In genomic region chr7:128932862-128933821, GRCh38 we compare ENCODE assay signal across 9 cellular contexts. TPM values are rescaled to one million over a fixed set of nuclear protein-coding genes. Genes with fewer than 3 reads are reported as not detected.
DNase-seq lines count a peak whose midpoint lies in the region; ATAC-seq and TF ChIP-seq lines count a peak whose summit lies in the region.
"Had no signal": no experiment of that assay in that cellular context is flagged by ENCODE, and none has a peak within 500 bp of the region (broad histone marks: within the 10 kb centered on the region; RNA-seq: fewer than 3 reads in every experiment).

No MANE protein-coding gene starts in this region.

- no peak for TF ChIP-seq RAD21 in SK-N-SH (IDR thresholded peaks at IDR 0.05; ENCODE audit: low read length)

- H3K4me1 ChIP-seq in Loucy (ENCODE audit: insufficient read depth, low read length, poor library complexity, severe bottlenecking) (peaks cover 39% of the 10 kb centered on the region), SK-N-SH (ENCODE audit: control insufficient read depth in 1 of 2, insufficient read depth in 2 of 2, low read depth in 1 of 2, low read length in 1 of 2) (peaks cover 0 to 5% of the 10 kb centered on the region in 2 experiments; a peak in 1 of 4 replicates), testis (peaks cover 2% of the 10 kb centered on the region)

- H4K20me1 ChIP-seq in Loucy (ENCODE audit: insufficient read depth, low read length, poor library complexity, severe bottlenecking) (no peaks in the 10 kb centered on the region), SK-N-SH (ENCODE audit: insufficient read depth) (no peaks in the 10 kb centered on the region)

- H2AFZ ChIP-seq in Loucy (ENCODE audit: low read length) (peak overlapping the region; percentile 51; the same call in 1 of the 2 replicates), SK-N-SH (ENCODE audit: low read depth) (no peak overlapping the region)

- H3K36me3 ChIP-seq in Loucy (ENCODE audit: insufficient read depth, low read length) (no peaks in the 10 kb centered on the region), SK-N-SH (replicated peaks in 1 of 2; ENCODE audit: control insufficient read depth in 1 of 2, insufficient read depth in 2 of 2, low read length in 1 of 2) (no peaks in the 10 kb centered on the region), testis (ENCODE audit: low read depth, missing control alignments) (no peaks in the 10 kb centered on the region)
- H3K36me3 ChIP-seq: tibial artery had no signal

- peaks cover 40% of the 10 kb centered on the region for H3K79me2 ChIP-seq in Loucy (ENCODE audit: insufficient read depth, low read length)
- H3K79me2 ChIP-seq in SK-N-SH (ENCODE audit: insufficient read depth): no peaks in the 10 kb centered on the region

- peak overlapping the region; percentile 79 for H3K9ac ChIP-seq in Loucy (ENCODE audit: low read depth, low read length, poor library complexity, severe bottlenecking)
- H3K9ac ChIP-seq in SK-N-SH: no peak overlapping the region

- H3K9me3 Mint-ChIP-seq in central memory CD8-positive, alpha-beta T cell: no peaks in the 10 kb centered on the region

- TF ChIP-seq CTCF in Loucy (conservative IDR thresholded peaks at IDR 0.05; ENCODE audit: low read length) (no peak), SK-N-SH (IDR thresholded peaks at IDR 0.05) (no peak), testis (IDR thresholded peaks at IDR 0.05) (no peak)

- POLR2A ChIA-PET in SK-N-SH (lab: Yijun Ruan, JAX): no interaction called here

- 74% methylated on average over 18 of the region's 18 CpGs for WGBS in SK-N-SH (ENCODE audit: low lambda C conversion rate)
- WGBS in testis, 2 donors: 57 to 69% methylated on average over 13 to 18 of the region's 18 CpGs

- H3K36me3 Mint-ChIP-seq in central memory CD8-positive, alpha-beta T cell (ENCODE audit: insufficient read depth): no peaks in the 10 kb centered on the region

- peak overlapping the region; percentile 52 for H3K4me3 Mint-ChIP-seq in central memory CD8-positive, alpha-beta T cell

- H3K27me3 ChIP-seq in Loucy (ENCODE audit: insufficient read depth, low read length, poor library complexity, severe bottlenecking) (peaks cover under 1% of the 10 kb centered on the region), SK-N-SH (ENCODE audit: insufficient read depth) (peaks cover 36% of the 10 kb centered on the region), testis (no peaks in the 10 kb centered on the region)

- H3K4me3 ChIP-seq in Loucy (ENCODE audit: low read length, poor library complexity, severe bottlenecking): peak overlapping the region; percentile 77
- H3K4me3 ChIP-seq in SK-N-SH (ENCODE audit: low read depth in 2 of 2, low read length in 1 of 2): no peak overlapping the region
- H3K4me3 ChIP-seq in testis: no peak overlapping the region
- H3K4me3 ChIP-seq: tibial artery had no signal

- peak; percentile 67 for ATAC-seq in central memory CD8-positive, alpha-beta T cell (replicated peaks; ENCODE audit: extremely low read depth, poor library complexity, severe bottlenecking)
- no peak for ATAC-seq in HG03175 (IDR thresholded peaks at IDR 0.05; ENCODE audit: unreplicated experiment)

- peaks cover 17% of the 10 kb centered on the region for H3K27me3 Mint-ChIP-seq in central memory CD8-positive, alpha-beta T cell

- no peak for TF ChIP-seq POLR2A in testis (IDR thresholded peaks at IDR 0.05)

- intact Hi-C loops in testis (cut with DNase I; ENCODE audit: low total_unique reads): no loop called here

- H3K9me2 ChIP-seq in Loucy (replicated peaks; ENCODE audit: low read depth, low read length): no peaks in the 10 kb centered on the region
- no peaks in the 10 kb centered on the region for H3K9me2 ChIP-seq in SK-N-SH

- DNase-seq in activated CD4-positive, alpha-beta T cell treated with anti-CD3 and anti-CD28 coated beads for 4 hours: peak; percentile 32 to 38
- DNase-seq in activated CD4-positive, alpha-beta T cell treated with anti-CD3 and anti-CD28 coated beads for 1 hour: no peak
- no peak for DNase-seq in central memory CD8-positive, alpha-beta T cell (ENCODE audit: low spot score in 2 of 2)
- peak; percentile 16 to 25 for DNase-seq in stimulated activated CD4-positive, alpha-beta T cell treated with anti-CD3 and anti-CD28 coated beads, Interleukin-1b, Interleukin-23, amount 100 ng/mL, for 4 hours (ENCODE audit: low read depth in 2 of 2)
- DNase-seq in SK-N-SH (no peak), testis (no peak)

- H3K4me2 ChIP-seq in Loucy (ENCODE audit: low read depth, low read length, poor library complexity, severe bottlenecking) (peak overlapping the region; percentile 83), SK-N-SH (no peak overlapping the region)

- H3K27ac Mint-ChIP-seq in central memory CD8-positive, alpha-beta T cell (ENCODE audit: low read depth): peak overlapping the region; percentile 49

- H3F3A ChIP-seq in Loucy (ENCODE audit: low read depth) (no peaks in the 10 kb centered on the region), SK-N-SH (replicated peaks; ENCODE audit: insufficient read depth) (peaks cover 3% of the 10 kb centered on the region)

- H3K9me3 ChIP-seq in Loucy (ENCODE audit: insufficient read depth, low read depth, low read length) (no peaks in the 10 kb centered on the region), SK-N-SH (no peaks in the 10 kb centered on the region), testis (no peaks in the 10 kb centered on the region)
- H3K9me3 ChIP-seq: tibial artery had no signal

- TF ChIP-seq EP300 in SK-N-SH (IDR thresholded peaks at IDR 0.05; ENCODE audit: borderline replicate concordance in 1 of 2, low read depth in 1 of 2, low read length in 1 of 2): no peak

- H3K27ac ChIP-seq in SK-N-SH (ENCODE audit: low read depth in 2 of 2, low read length in 1 of 2): no peak overlapping the region
- H3K27ac ChIP-seq in testis: no peak overlapping the region
- H3K27ac ChIP-seq: tibial artery had no signal

- CTCF ChIA-PET in SK-N-SH (lab: Yijun Ruan, JAX): interaction anchor here (0.6 to 2.3 kb wide), 9 partner anchors 10 to 473 kb away, joined by 3 to 8 read pairs (median 3); no protein-coding TSS in a partner anchor

- H3K4me1 Mint-ChIP-seq in central memory CD8-positive, alpha-beta T cell: peaks cover 19% of the 10 kb centered on the region

TF ChIP-seq in SK-N-SH, 30 proteins besides CTCF, POLR2A, EP300 and RAD21 (continues in another document):
- TF ChIP-seq FOSL2 (IDR thresholded peaks at IDR 0.05; ENCODE audit: borderline replicate concordance, low read depth) (no peak), USF2 (IDR thresholded peaks at IDR 0.05; ENCODE audit: borderline replicate concordance, low read depth, low read length) (no peak), TCF12 (IDR thresholded peaks at IDR 0.05) (no peak), FOXM1 (IDR thresholded peaks at IDR 0.05; ENCODE audit: low read depth) (no peak), CHD2 (IDR thresholded peaks at IDR 0.05; ENCODE audit: low read length, partially characterized antibody) (no peak), TAF1 (IDR thresholded peaks at IDR 0.05; ENCODE audit: borderline replicate concordance, low read depth, low read length) (no peak), MEF2A (IDR thresholded peaks at IDR 0.05; ENCODE audit: borderline replicate concordance, low read depth) (no peak), EZH2phosphoT487 (IDR thresholded peaks at IDR 0.05; ENCODE audit: borderline replicate concordance, low read depth) (no peak), RFX5 (IDR thresholded peaks at IDR 0.05; ENCODE audit: low read length) (no peak), NRF1 (IDR thresholded peaks at IDR 0.05; ENCODE audit: low read depth, low read length) (no peak), GABPA (IDR thresholded peaks at IDR 0.05; ENCODE audit: low read depth) (no peak), REST (IDR thresholded peaks at IDR 0.05; ENCODE audit: low read depth, low read length) (no peak)

RNA-seq across cellular contexts. Expression of gene IRF5, which starts 4.6 kb away (rescaled TPM):
- 0.62 and 1.0 TPM in 2 replicates for polyA plus RNA-seq in SK-N-SH (2012; rRNA removed)
- polyA plus RNA-seq in SK-N-SH (2012; cell fraction: cytosol; rRNA removed): 0.22 and 0.41 TPM in 2 replicates
- 4.6 and 5.5 TPM in 2 replicates for polyA plus RNA-seq in SK-N-SH (2012; cell fraction: nucleus; rRNA removed)
- total RNA-seq in testis: 1 to 10 TPM; 2.9 to 5.6 TPM
- 4.6 TPM for polyA plus RNA-seq in testis (ENCODE audit: insufficient read depth, low read depth, low replicate concordance)

RNA-seq across cellular contexts. Expression of gene KCP, which starts 22.6 kb away (rescaled TPM):
- polyA plus RNA-seq in SK-N-SH (2012; rRNA removed) (not detected in 2 replicates), testis (ENCODE audit: insufficient read depth, low read depth, low replicate concordance) (1.4 TPM)
- 0.01 TPM in 1 of 2 replicates, not detected in the other for polyA plus RNA-seq in SK-N-SH (2012; cell fraction: cytosol; rRNA removed)
- 0.08 and 0.11 TPM in 2 replicates for polyA plus RNA-seq in SK-N-SH (2012; cell fraction: nucleus; rRNA removed)
- 1 to 10 TPM in 1 of 2 donors, under 1 TPM in 1; 0.68 to 1.2 TPM for total RNA-seq in testis

Comparison
In these comparisons a context has a peak if more than half of its experiments do, and no peak if none do; other contexts are left out.
1. DNase-seq: peak in activated CD4-positive, alpha-beta T cell treated with anti-CD3 and anti-CD28 coated beads for 4 hours (2 of 2) and stimulated activated CD4-positive, alpha-beta T cell treated with anti-CD3 and anti-CD28 coated beads, Interleukin-1b, Interleukin-23, amount 100 ng/mL, for 4 hours (2 of 2); none in activated CD4-positive, alpha-beta T cell treated with anti-CD3 and anti-CD28 coated beads for 1 hour (single experiment), central memory CD8-positive, alpha-beta T cell (0 of 2), SK-N-SH (single experiment) and testis (single experiment).